Comparison of ENCODE assay signal across 1 cellular context in the genomic region with DNA sequence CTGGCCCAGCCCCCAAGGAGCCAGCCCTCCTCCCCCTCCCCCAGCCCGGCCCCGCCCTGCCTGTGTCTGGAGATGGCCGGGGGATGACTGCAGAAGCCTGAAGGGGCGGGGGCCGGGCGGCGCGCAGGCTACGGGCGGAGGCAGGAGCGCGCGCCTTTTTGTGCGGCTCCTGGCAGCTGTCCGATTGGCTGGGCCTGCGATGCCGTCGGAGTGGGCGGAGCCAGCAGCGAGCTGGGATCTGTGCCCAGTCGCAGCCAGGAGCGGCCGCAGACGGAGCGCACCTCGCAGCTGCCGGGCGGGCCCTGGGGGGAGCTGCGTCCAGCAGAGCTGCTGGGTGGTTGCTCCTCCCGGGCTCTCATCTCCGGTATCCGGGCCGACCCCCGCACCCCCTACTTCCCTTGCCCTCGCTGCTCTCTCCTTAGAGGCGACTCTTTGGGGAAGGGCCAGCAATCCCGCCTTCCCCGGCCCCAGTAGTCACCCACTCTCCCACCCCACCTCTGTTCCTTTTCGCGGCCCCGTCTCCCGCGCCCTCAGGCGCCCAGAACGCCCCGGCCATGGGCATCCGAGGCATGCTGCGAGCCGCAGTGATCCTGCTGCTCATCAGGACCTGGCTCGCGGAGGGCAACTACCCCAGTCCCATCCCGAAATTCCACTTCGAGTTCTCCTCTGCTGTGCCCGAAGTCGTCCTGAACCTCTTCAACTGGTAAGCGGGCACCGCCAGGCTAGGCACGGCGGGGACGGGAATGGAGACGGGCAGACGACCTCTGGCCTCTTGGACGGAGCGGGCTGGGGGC.
TF ChIP-seq lines count a peak whose summit lies in the region.

A gene (plus strand): TSS at position 247 of the 794 bp plus-strand sequence. CDS start 308 bp downstream, at position 555.

TF ChIP-seq in H1, 55 proteins besides CTCF, POLR2A, EP300 and RAD21 (continued from another document):
- TF ChIP-seq YY1 (IDR thresholded peaks at IDR 0.05; ENCODE audit: low read depth, low read length) (no peak), SIX5 (IDR thresholded peaks at IDR 0.05; ENCODE audit: low read depth, low read length) (no peak), SP1 (IDR thresholded peaks at IDR 0.05; ENCODE audit: low read depth, low read length) (no peak), JUN (IDR thresholded peaks at IDR 0.05; ENCODE audit: low read depth, low read length) (no peak), ASH2L (IDR thresholded peaks at IDR 0.05; ENCODE audit: low read length) (peak; percentile 34), KDM5A (IDR thresholded peaks at IDR 0.05; ENCODE audit: low read length) (no peak), CBX8 (IDR thresholded peaks at IDR 0.05; ENCODE audit: borderline replicate concordance, low read depth, low read length) (no peak), CBX5 (IDR thresholded peaks at IDR 0.05; ENCODE audit: low read depth, low read length) (no peak), CHD2 (IDR thresholded peaks at IDR 0.05; ENCODE audit: low read length) (no peak), POU5F1 (IDR thresholded peaks at IDR 0.05; ENCODE audit: low read depth, low read length) (no peak), TAF7 (optimal IDR thresholded peaks at IDR 0.05; ENCODE audit: borderline replicate concordance, low read depth, low read length) (peak; percentile 93), TBP (IDR thresholded peaks at IDR 0.05; ENCODE audit: low read depth, low read length) (peak; percentile 90), PHF8 (conservative IDR thresholded peaks at IDR 0.05; ENCODE audit: low read depth, low read length) (peak; percentile 75), KDM4A (IDR thresholded peaks at IDR 0.05; ENCODE audit: low read depth, low read length, severe bottlenecking) (peak; percentile 53), RNF2 (IDR thresholded peaks at IDR 0.05; ENCODE audit: borderline replicate concordance, low read depth, low read length, missing control alignments, poor library complexity, severe bottlenecking) (no peak), GABPA (IDR thresholded peaks at IDR 0.05; ENCODE audit: borderline replicate concordance, insufficient read depth, low read length) (no peak), SIRT6 (IDR thresholded peaks at IDR 0.05; ENCODE audit: low read length) (no peak), FOSL1 (IDR thresholded peaks at IDR 0.05; ENCODE audit: insufficient read depth, low read depth, low read length) (no peak), MAFK (IDR thresholded peaks at IDR 0.05; ENCODE audit: low read depth, low read length) (no peak), POLR2AphosphoS5 (IDR thresholded peaks at IDR 0.05; ENCODE audit: low read depth, low read length) (peak; percentile 92), HDAC6 (IDR thresholded peaks at IDR 0.05; ENCODE audit: low read depth, low read length) (no peak), EZH2 (IDR thresholded peaks at IDR 0.05; ENCODE audit: low read depth, low read length, severe bottlenecking) (no peak), SRF (IDR thresholded peaks at IDR 0.05; ENCODE audit: low read depth, low read length) (no peak), CTBP2 (IDR thresholded peaks at IDR 0.05; ENCODE audit: borderline replicate concordance, insufficient read depth, insufficient read length, low read length) (no peak), SP4 (IDR thresholded peaks at IDR 0.05; ENCODE audit: low read length) (no peak), KDM1A (IDR thresholded peaks at IDR 0.05; ENCODE audit: borderline replicate concordance, low read length) (no peak), EGR1 (IDR thresholded peaks at IDR 0.05; ENCODE audit: borderline replicate concordance, low read depth, low read length) (no peak), RFX5 (IDR thresholded peaks at IDR 0.05; ENCODE audit: borderline replicate concordance, low read depth, low read length) (no peak), RXRA (IDR thresholded peaks at IDR 0.05; ENCODE audit: insufficient read depth, low read depth, low read length) (no peak), CEBPB (IDR thresholded peaks at IDR 0.05; ENCODE audit: low read depth, low read length) (no peak), SAP30 (IDR thresholded peaks at IDR 0.05; ENCODE audit: insufficient read depth, insufficient replicate concordance, low read length) (no peak), TEAD4 (IDR thresholded peaks at IDR 0.05; ENCODE audit: low read depth, low read length) (no peak), SUZ12 (IDR thresholded peaks at IDR 0.05; ENCODE audit: low read length) (no peak), CHD1 (IDR thresholded peaks at IDR 0.05; ENCODE audit: low read depth, low read length) (no peak), CREB1 (IDR thresholded peaks at IDR 0.05) (peak; percentile 24; the same call in 1 of the 2 replicates), GTF2F1 (IDR thresholded peaks at IDR 0.05; ENCODE audit: borderline replicate concordance, low read depth, low read length) (0 out of 2 replicates have a peak, but pooled peaks have one; percentile 34), TCF12 (IDR thresholded peaks at IDR 0.05; ENCODE audit: low read depth, low read length) (no peak), SIN3A (conservative IDR thresholded peaks at IDR 0.05 in 1 of 2, IDR thresholded peaks at IDR 0.05 in 1 of 2; ENCODE audit: low read depth in 1 of 2, low read length in 2 of 2) (no peak), ZNF274 (IDR thresholded peaks at IDR 0.05; ENCODE audit: borderline replicate concordance, extremely low read depth, low read length) (no peak), NANOG (IDR thresholded peaks at IDR 0.05; ENCODE audit: insufficient read depth, low read depth, low read length, poor library complexity, severe bottlenecking) (no peak)
- TF ChIP-seq, protein P1, sequence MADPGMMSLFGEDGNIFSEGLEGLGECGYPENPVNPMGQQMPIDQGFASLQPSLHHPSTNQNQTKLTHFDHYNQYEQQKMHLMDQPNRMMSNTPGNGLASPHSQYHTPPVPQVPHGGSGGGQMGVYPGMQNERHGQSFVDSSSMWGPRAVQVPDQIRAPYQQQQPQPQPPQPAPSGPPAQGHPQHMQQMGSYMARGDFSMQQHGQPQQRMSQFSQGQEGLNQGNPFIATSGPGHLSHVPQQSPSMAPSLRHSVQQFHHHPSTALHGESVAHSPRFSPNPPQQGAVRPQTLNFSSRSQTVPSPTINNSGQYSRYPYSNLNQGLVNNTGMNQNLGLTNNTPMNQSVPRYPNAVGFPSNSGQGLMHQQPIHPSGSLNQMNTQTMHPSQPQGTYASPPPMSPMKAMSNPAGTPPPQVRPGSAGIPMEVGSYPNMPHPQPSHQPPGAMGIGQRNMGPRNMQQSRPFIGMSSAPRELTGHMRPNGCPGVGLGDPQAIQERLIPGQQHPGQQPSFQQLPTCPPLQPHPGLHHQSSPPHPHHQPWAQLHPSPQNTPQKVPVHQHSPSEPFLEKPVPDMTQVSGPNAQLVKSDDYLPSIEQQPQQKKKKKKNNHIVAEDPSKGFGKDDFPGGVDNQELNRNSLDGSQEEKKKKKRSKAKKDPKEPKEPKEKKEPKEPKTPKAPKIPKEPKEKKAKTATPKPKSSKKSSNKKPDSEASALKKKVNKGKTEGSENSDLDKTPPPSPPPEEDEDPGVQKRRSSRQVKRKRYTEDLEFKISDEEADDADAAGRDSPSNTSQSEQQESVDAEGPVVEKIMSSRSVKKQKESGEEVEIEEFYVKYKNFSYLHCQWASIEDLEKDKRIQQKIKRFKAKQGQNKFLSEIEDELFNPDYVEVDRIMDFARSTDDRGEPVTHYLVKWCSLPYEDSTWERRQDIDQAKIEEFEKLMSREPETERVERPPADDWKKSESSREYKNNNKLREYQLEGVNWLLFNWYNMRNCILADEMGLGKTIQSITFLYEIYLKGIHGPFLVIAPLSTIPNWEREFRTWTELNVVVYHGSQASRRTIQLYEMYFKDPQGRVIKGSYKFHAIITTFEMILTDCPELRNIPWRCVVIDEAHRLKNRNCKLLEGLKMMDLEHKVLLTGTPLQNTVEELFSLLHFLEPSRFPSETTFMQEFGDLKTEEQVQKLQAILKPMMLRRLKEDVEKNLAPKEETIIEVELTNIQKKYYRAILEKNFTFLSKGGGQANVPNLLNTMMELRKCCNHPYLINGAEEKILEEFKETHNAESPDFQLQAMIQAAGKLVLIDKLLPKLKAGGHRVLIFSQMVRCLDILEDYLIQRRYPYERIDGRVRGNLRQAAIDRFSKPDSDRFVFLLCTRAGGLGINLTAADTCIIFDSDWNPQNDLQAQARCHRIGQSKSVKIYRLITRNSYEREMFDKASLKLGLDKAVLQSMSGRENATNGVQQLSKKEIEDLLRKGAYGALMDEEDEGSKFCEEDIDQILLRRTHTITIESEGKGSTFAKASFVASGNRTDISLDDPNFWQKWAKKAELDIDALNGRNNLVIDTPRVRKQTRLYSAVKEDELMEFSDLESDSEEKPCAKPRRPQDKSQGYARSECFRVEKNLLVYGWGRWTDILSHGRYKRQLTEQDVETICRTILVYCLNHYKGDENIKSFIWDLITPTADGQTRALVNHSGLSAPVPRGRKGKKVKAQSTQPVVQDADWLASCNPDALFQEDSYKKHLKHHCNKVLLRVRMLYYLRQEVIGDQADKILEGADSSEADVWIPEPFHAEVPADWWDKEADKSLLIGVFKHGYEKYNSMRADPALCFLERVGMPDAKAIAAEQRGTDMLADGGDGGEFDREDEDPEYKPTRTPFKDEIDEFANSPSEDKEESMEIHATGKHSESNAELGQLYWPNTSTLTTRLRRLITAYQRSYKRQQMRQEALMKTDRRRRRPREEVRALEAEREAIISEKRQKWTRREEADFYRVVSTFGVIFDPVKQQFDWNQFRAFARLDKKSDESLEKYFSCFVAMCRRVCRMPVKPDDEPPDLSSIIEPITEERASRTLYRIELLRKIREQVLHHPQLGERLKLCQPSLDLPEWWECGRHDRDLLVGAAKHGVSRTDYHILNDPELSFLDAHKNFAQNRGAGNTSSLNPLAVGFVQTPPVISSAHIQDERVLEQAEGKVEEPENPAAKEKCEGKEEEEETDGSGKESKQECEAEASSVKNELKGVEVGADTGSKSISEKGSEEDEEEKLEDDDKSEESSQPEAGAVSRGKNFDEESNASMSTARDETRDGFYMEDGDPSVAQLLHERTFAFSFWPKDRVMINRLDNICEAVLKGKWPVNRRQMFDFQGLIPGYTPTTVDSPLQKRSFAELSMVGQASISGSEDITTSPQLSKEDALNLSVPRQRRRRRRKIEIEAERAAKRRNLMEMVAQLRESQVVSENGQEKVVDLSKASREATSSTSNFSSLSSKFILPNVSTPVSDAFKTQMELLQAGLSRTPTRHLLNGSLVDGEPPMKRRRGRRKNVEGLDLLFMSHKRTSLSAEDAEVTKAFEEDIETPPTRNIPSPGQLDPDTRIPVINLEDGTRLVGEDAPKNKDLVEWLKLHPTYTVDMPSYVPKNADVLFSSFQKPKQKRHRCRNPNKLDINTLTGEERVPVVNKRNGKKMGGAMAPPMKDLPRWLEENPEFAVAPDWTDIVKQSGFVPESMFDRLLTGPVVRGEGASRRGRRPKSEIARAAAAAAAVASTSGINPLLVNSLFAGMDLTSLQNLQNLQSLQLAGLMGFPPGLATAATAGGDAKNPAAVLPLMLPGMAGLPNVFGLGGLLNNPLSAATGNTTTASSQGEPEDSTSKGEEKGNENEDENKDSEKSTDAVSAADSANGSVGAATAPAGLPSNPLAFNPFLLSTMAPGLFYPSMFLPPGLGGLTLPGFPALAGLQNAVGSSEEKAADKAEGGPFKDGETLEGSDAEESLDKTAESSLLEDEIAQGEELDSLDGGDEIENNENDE (IDR thresholded peaks at IDR 0.05; ENCODE audit: insufficient replicate concordance, low read length): no peak
- TF ChIP-seq, protein P2, sequence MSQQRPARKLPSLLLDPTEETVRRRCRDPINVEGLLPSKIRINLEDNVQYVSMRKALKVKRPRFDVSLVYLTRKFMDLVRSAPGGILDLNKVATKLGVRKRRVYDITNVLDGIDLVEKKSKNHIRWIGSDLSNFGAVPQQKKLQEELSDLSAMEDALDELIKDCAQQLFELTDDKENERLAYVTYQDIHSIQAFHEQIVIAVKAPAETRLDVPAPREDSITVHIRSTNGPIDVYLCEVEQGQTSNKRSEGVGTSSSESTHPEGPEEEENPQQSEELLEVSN (IDR thresholded peaks at IDR 0.05): no peak
- TF ChIP-seq, protein P3, sequence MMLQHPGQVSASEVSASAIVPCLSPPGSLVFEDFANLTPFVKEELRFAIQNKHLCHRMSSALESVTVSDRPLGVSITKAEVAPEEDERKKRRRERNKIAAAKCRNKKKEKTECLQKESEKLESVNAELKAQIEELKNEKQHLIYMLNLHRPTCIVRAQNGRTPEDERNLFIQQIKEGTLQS (IDR thresholded peaks at IDR 0.05; ENCODE audit: insufficient read depth, low read depth, low read length): no peak
- TF ChIP-seq, protein P4, sequence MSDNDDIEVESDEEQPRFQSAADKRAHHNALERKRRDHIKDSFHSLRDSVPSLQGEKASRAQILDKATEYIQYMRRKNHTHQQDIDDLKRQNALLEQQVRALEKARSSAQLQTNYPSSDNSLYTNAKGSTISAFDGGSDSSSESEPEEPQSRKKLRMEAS (IDR thresholded peaks at IDR 0.05): no peak
- TF ChIP-seq, protein P5, sequence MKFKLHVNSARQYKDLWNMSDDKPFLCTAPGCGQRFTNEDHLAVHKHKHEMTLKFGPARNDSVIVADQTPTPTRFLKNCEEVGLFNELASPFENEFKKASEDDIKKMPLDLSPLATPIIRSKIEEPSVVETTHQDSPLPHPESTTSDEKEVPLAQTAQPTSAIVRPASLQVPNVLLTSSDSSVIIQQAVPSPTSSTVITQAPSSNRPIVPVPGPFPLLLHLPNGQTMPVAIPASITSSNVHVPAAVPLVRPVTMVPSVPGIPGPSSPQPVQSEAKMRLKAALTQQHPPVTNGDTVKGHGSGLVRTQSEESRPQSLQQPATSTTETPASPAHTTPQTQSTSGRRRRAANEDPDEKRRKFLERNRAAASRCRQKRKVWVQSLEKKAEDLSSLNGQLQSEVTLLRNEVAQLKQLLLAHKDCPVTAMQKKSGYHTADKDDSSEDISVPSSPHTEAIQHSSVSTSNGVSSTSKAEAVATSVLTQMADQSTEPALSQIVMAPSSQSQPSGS (IDR thresholded peaks at IDR 0.05; ENCODE audit: low read length): no peak
TF ChIP-seq in H1: peak in this region for 9.
